ENCODE assay signal across 25 cellular contexts in the genomic region with DNA sequence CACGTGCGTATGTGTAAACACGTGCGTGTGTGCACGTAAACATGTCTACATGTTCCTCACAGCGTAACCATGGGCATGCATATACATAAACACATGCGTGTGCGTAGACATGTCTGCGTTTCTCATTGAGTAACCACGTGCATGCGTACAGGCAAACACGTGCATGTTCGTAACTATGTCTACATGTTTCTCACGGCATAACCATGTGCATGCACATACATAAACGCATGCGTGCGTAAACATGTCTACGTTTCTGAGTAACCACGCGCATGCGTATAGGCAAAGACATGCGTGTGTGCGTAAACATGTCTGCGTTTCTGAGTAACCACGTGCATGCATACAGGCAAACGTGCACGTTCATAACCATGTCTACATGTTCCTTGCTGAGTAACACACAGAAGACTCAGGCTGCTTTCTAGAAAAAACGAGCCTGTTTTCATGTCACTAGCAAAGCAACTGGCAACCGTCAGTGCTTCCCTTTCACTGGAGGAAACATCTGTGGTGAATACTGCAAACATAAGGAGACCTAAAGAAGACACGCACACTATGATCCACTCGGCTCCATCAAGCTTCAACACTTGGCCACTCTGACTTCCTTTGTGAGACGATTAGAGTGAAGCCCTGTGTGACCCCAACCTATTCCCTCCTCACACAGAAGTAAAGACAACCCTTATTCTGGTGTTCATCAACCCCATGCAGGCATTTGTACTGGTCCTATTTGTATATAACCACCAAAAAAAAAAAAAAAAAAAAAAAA. TPM values are rescaled to one million over a fixed set of nuclear protein-coding genes. Genes with fewer than 3 reads are reported as not detected.
"Had no signal": no experiment of that assay in that cellular context is flagged by ENCODE, and none has a peak within 500 bp of the region (broad histone marks: within the 10 kb centered on the region; RNA-seq: fewer than 3 reads in every experiment).

No MANE protein-coding gene starts in this region.

- ATAC-seq: left lung had no signal

- FAIRE-seq: kidney had no signal

- H3K9me3 ChIP-seq: left lung, tibial artery had no signal

- H3K27me3 ChIP-seq: dorsolateral prefrontal cortex, left lung, tibial artery had no signal

- DNase-seq: activated B cell treated with CpG ODN at 0.5 μM for 24 hours; activated CD4-positive, alpha-beta memory T cell treated with anti-CD3 and anti-CD28 coated beads for 36 hours; activated CD4-positive, alpha-beta T cell treated with anti-CD3 and anti-CD28 coated beads for 4 hours; activated naive CD8-positive, alpha-beta T cell treated with anti-CD3 and anti-CD28 coated beads for 36 hours; activated T-cell treated with anti-CD3 and anti-CD28 coated beads for 4 hours; amniotic stem cell; endodermal cell; erythroblast; foreskin melanocyte; kidney; left lung; stimulated activated CD4-positive, alpha-beta T cell treated with anti-CD3 and anti-CD28 coated beads, Interleukin-12 subunit alpha, Interleukin-12 subunit beta, amount 100 ng/mL, for 4 hours; stimulated activated CD4-positive, alpha-beta T cell treated with anti-CD3 and anti-CD28 coated beads, Interleukin-1b, Interleukin-23, amount 100 ng/mL, for 48 hours; stimulated activated CD8-positive, alpha-beta memory T cell treated with anti-CD3 and anti-CD28 coated beads, Interleukin-4, amount 100 ng/mL, for 48 hours; stimulated activated naive CD4-positive, alpha-beta T cell had no signal

- H3K4me3 ChIP-seq: dorsolateral prefrontal cortex, left lung, tibial artery had no signal

- H3K4me1 ChIP-seq: tibial artery had no signal

- H3K27ac ChIP-seq: left lung, tibial artery had no signal

RNA-seq across cellular contexts. Expression of gene P2RX2, which starts 39.8 kb away (rescaled TPM):
- total RNA-seq: activated B cell treated with CpG ODN at 0.5 μM for 24 hours; activated CD4-positive, alpha-beta memory T cell treated with anti-CD3 and anti-CD28 coated beads for 36 hours; activated naive CD8-positive, alpha-beta T cell treated with anti-CD3 and anti-CD28 coated beads for 36 hours; activated T-helper 1 cell treated with anti-CD3 and anti-CD28 coated beads, Interleukin-12 subunit alpha, Interleukin-12 subunit beta, Interleukin-2, Interleukin-4 antibody, amounts not matched to agents 30 ng/mL and 10 ng/mL and 1 ng/mL, durations not matched to agents 14 hours and 24 hours and 36 hours; cardiac septum; left lung; lung microvascular endothelial cell; posterior vena cava; subcutaneous adipose tissue; urinary bladder had no signal

RNA-seq across cellular contexts. Expression of gene LRCOL1, which starts 47.9 kb away (rescaled TPM):
- total RNA-seq: activated B cell treated with CpG ODN at 0.5 μM for 24 hours; activated CD4-positive, alpha-beta memory T cell treated with anti-CD3 and anti-CD28 coated beads for 36 hours; activated naive CD8-positive, alpha-beta T cell treated with anti-CD3 and anti-CD28 coated beads for 36 hours; activated T-helper 1 cell treated with anti-CD3 and anti-CD28 coated beads, Interleukin-12 subunit alpha, Interleukin-12 subunit beta, Interleukin-2, Interleukin-4 antibody, amounts not matched to agents 30 ng/mL and 10 ng/mL and 1 ng/mL, durations not matched to agents 14 hours and 24 hours and 36 hours; cardiac septum; endodermal cell; mesothelial cell of epicardium; omental fat pad; urinary bladder had no signal
